ENCODE assay signal across 19 cellular contexts in the genomic region with DNA sequence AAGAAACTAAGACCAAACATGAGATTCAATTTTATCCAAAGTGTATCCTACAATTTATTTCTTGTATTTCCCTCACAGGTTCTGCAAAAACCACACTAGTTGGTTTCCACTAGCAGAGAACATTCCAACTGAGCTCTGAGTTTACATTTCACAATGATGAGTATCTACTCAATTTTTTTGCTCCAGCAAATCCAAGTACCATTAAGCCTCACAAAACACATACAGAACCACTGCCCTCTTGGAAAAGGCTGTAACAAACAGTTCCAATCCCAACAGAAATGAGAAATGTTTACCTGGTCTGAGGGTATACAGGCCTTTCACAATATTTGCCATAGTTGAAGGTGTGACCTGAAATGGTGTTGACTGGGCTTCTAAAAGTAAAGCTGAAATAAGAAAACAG. TPM values are rescaled to one million over a fixed set of nuclear protein-coding genes. Genes with fewer than 3 reads are reported as not detected.
DNase-seq lines count a peak whose midpoint lies in the region; ATAC-seq and TF ChIP-seq lines count a peak whose summit lies in the region.
"Had no signal": no experiment of that assay in that cellular context is flagged by ENCODE, and none has a peak within 500 bp of the region (broad histone marks: within the 10 kb centered on the region; RNA-seq: fewer than 3 reads in every experiment).

No MANE protein-coding gene starts in this region.

- no peaks in the 10 kb centered on the region for H3K79me2 ChIP-seq in smooth muscle cell (ENCODE audit: low read depth)

- no peak for ATAC-seq in HG03045 (IDR thresholded peaks at IDR 0.05; ENCODE audit: unreplicated experiment)
- no peak for ATAC-seq in GM21529 (IDR thresholded peaks at IDR 0.05; ENCODE audit: unreplicated experiment)
- ATAC-seq: K562 had no signal

- H3K4me3 ChIP-seq in fibroblast of villous mesenchyme (ENCODE audit: low read depth, low read length) = no peak overlapping the region
- H3K4me3 ChIP-seq in smooth muscle cell = no peak overlapping the region
- H3K4me3 ChIP-seq: K562, thyroid gland had no signal

- TF ChIP-seq CTCF in fibroblast of villous mesenchyme (IDR thresholded peaks at IDR 0.05; ENCODE audit: insufficient read depth, low read depth, low read length) (no peak), smooth muscle cell (IDR thresholded peaks at IDR 0.05; ENCODE audit: borderline replicate concordance, insufficient read depth, poor library complexity, severe bottlenecking) (no peak)

- peak overlapping the region; percentile 62 for H3K27ac ChIP-seq in smooth muscle cell (ENCODE audit: low read depth)

- peak overlapping the region; percentile 25 for H3K4me2 ChIP-seq in smooth muscle cell

- H3K27me3 ChIP-seq in smooth muscle cell (ENCODE audit: low read depth) = no peaks in the 10 kb centered on the region
- H3K27me3 ChIP-seq: thyroid gland had no signal

- peaks cover 56% of the 10 kb centered on the region for H4K20me1 ChIP-seq in smooth muscle cell (ENCODE audit: low read depth)

- peaks cover 16% of the 10 kb centered on the region for H3F3A ChIP-seq in smooth muscle cell (ENCODE audit: low read depth)

- no peak overlapping the region for H2AFZ ChIP-seq in smooth muscle cell (ENCODE audit: low read depth)

- DNase-seq in EL (peak; percentile 26), amniotic stem cell (lab: John Stamatoyannopoulos, UW) (peak; percentile 10), fibroblast of villous mesenchyme (ENCODE audit: low read depth) (peak; percentile 74), smooth muscle cell (lab: John Stamatoyannopoulos, UW; ENCODE audit: unreplicated experiment) (no peak), HT-29 (ENCODE audit: low spot score) (no peak), SKM-1 (lab: John Stamatoyannopoulos, UW; ENCODE audit: unreplicated experiment) (no peak)
- DNase-seq: activated CD4-positive, alpha-beta memory T cell treated with anti-CD3 and anti-CD28 coated beads for 36 hours; activated T-cell treated with anti-CD3 and anti-CD28 coated beads, Interleukin-2, amount 50 U/mL, for 48 hours; DMS79 treated with DMSO at 0.1 percent for 48 hours; islet precursor cell; NCI-H1092 treated with DMSO at 0.1 percent for 48 hours; NCI-H2171 treated with DMSO at 0.1 percent for 48 hours; NCI-H82; nucleus accumbens; stimulated activated CD4-positive, alpha-beta T cell treated with anti-CD3 and anti-CD28 coated beads, Interleukin-4, amount 100 ng/mL, for 4 hours; thyroid gland had no signal

- no peak overlapping the region for H3K9ac ChIP-seq in smooth muscle cell (ENCODE audit: low read depth)

- peaks cover 19% of the 10 kb centered on the region for H3K4me1 ChIP-seq in smooth muscle cell (ENCODE audit: low read depth)

- no peaks in the 10 kb centered on the region for H3K9me3 ChIP-seq in smooth muscle cell (replicated peaks; ENCODE audit: low read depth)
- H3K9me3 ChIP-seq: thyroid gland had no signal

- H3K36me3 ChIP-seq in smooth muscle cell (ENCODE audit: low read depth) = no peaks in the 10 kb centered on the region
- H3K36me3 ChIP-seq: thyroid gland had no signal

RNA-seq across cellular contexts. Expression of gene CACUL1, which starts 59.9 kb away (rescaled TPM):
- 29.0 and 40.6 TPM in 2 replicates for total RNA-seq in fibroblast of villous mesenchyme
- 25.6 and 49.0 TPM in 2 replicates for total RNA-seq in smooth muscle cell
- 24.8 and 36.3 TPM in 2 replicates for polyA plus RNA-seq in smooth muscle cell
- 34.2 and 36.5 TPM in 2 replicates for total RNA-seq in HT-29 (2014; rRNA removed; shearing (Covaris generic))

Comparison
In these comparisons a context has a peak if more than half of its experiments do, and no peak if none do; other contexts are left out.
1. DNase-seq: peak in EL (single experiment), amniotic stem cell (single experiment) and fibroblast of villous mesenchyme (single experiment); none in smooth muscle cell (single experiment), HT-29 (single experiment) and SKM-1 (single experiment).